In the genomic region with DNA sequence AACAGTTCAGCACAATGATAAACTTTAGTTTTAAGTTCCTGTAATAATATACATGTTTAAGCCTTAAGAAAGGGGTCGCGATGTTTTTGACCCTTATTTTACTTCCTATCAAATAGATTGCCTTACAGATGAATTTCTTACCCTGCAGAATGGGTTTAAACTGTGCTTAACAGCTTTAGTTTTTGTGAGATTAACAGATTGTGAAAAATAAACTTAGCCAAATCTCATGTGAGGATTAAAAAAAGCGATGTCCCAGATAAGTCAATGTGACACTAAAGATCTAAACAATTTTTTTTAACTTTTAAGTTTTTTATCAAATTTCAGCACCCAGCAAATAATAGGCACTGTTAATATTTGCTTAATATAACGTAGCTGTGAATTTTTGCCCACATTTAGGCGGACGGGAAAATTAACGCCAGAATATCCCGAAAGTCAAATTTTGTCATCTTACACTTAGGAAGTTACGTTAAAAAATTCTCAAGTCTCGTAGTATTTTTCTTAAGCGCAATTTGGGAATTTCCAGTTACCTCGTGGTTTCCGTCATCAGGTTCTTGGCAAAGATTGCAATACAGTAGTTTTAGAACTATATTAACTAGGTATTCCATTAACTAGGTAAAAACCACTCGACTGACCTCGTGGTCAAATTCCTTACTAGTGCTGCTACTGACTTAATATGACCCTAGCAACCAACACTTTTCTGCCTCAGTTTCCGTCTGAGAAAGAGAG, we compare ENCODE assay signal across 8 cellular contexts. TPM values are rescaled to one million over a fixed set of nuclear protein-coding genes. Genes with fewer than 3 reads are reported as not detected.
DNase-seq lines count a peak whose midpoint lies in the region; ATAC-seq and TF ChIP-seq lines count a peak whose summit lies in the region.

No MANE protein-coding gene starts in this region.

- no peaks in the 10 kb centered on the region for H3K9me3 ChIP-seq in mucosa of rectum (ENCODE audit: control insufficient read depth in 2 of 2, low read length in 2 of 2)

- DNase-seq in AG09309 (ENCODE audit: low read depth) (no peak), hepatic stellate cell (ENCODE audit: low spot score) (no peak)
- no peak for DNase-seq in Jurkat, Clone E6-1 (ENCODE audit: low read depth, low spot score)
- DNase-seq in central memory CD8-positive, alpha-beta T cell (ENCODE audit: low spot score in 2 of 2), result no peak

- no peaks in the 10 kb centered on the region for H3K27me3 Mint-ChIP-seq in central memory CD8-positive, alpha-beta T cell

- H3K36me3 ChIP-seq in mucosa of rectum (ENCODE audit: control insufficient read depth in 2 of 2, insufficient read depth in 2 of 2, low read length in 2 of 2), result peaks cover 12 to 17% of the 10 kb centered on the region in 2 donors

- no peaks in the 10 kb centered on the region for H3K9me3 Mint-ChIP-seq in central memory CD8-positive, alpha-beta T cell

- peak overlapping the region; percentile 80 for H3K4me3 ChIP-seq in AG09309 (ENCODE audit: control insufficient read depth, low read depth, low read length)
- H3K4me3 ChIP-seq in Jurkat, Clone E6-1 (ENCODE audit: low read length), result peak overlapping the region; percentile 83
- peak overlapping the region; percentile 90 to 100 for H3K4me3 ChIP-seq in mucosa of rectum (ENCODE audit: low read length in 2 of 2)

- no peak for ATAC-seq in central memory CD8-positive, alpha-beta T cell (replicated peaks; ENCODE audit: extremely low read depth, poor library complexity, severe bottlenecking)
- ATAC-seq in GM21717 (IDR thresholded peaks at IDR 0.05; ENCODE audit: unreplicated experiment) (no peak), HG02798 (IDR thresholded peaks at IDR 0.05; ENCODE audit: poor library complexity, unreplicated experiment) (no peak), HG03457 (IDR thresholded peaks at IDR 0.05; ENCODE audit: unreplicated experiment) (no peak)

- peak overlapping the region; percentile 100 for H3K27ac Mint-ChIP-seq in central memory CD8-positive, alpha-beta T cell (ENCODE audit: low read depth)

- no peak for TF ChIP-seq CTCF in AG09309 (IDR thresholded peaks at IDR 0.05; ENCODE audit: control insufficient read depth, insufficient read depth, low read depth, low read length, missing control alignments)

- H3K36me3 Mint-ChIP-seq in central memory CD8-positive, alpha-beta T cell (ENCODE audit: insufficient read depth), result peaks cover 65% of the 10 kb centered on the region

- H3K27me3 ChIP-seq in mucosa of rectum (ENCODE audit: control insufficient read depth in 2 of 2, insufficient read depth in 2 of 2, low read length in 2 of 2), result no peaks in the 10 kb centered on the region

- peaks cover 55% of the 10 kb centered on the region for H3K4me1 Mint-ChIP-seq in central memory CD8-positive, alpha-beta T cell

- peak overlapping the region; percentile 89 to 91 for H3K27ac ChIP-seq in mucosa of rectum (ENCODE audit: low read depth in 2 of 2, low read length in 2 of 2)

- peaks cover 19 to 36% of the 10 kb centered on the region in 2 donors for H3K4me1 ChIP-seq in mucosa of rectum (ENCODE audit: control insufficient read depth in 2 of 2, insufficient read depth in 2 of 2, low read length in 2 of 2)

- peak overlapping the region; percentile 99 to 100 for H3K9ac ChIP-seq in mucosa of rectum (ENCODE audit: low read depth in 1 of 2, low read length in 2 of 2)

- peak overlapping the region; percentile 99 for H3K4me3 Mint-ChIP-seq in central memory CD8-positive, alpha-beta T cell

RNA-seq across cellular contexts. Expression of a gene that starts 1.2 kb away (rescaled TPM):
- polyA plus RNA-seq in Jurkat, Clone E6-1 (2012; ENCODE audit: insufficient read depth, insufficient read length), result 1,326 TPM

RNA-seq across cellular contexts. Expression of a gene that starts 11.8 kb away (rescaled TPM):
- 0.64 TPM for polyA plus RNA-seq in Jurkat, Clone E6-1 (2012; ENCODE audit: insufficient read depth, insufficient read length)
